In genomic region chr1:203486618-203487370, GRCh38 we compare ENCODE assay signal across 9 cellular contexts. TPM values are rescaled to one million over a fixed set of nuclear protein-coding genes. Genes with fewer than 3 reads are reported as not detected.
DNase-seq lines count a peak whose midpoint lies in the region; ATAC-seq, FAIRE-seq and TF ChIP-seq lines count a peak whose summit lies in the region.
"Had no signal": no experiment of that assay in that cellular context is flagged by ENCODE, and none has a peak within 500 bp of the region (broad histone marks: within the 10 kb centered on the region; RNA-seq: fewer than 3 reads in every experiment).

No MANE protein-coding gene starts in this region.

- H3K4me2 ChIP-seq in DOHH2 (ENCODE audit: low read length), result peak overlapping the region; percentile 88

- H3K36me3 ChIP-seq in DOHH2 (ENCODE audit: control insufficient read depth, low read length) (no peaks in the 10 kb centered on the region), gastroesophageal sphincter (peaks cover 0 to 53% of the 10 kb centered on the region in 2 donors), rectal smooth muscle tissue (ENCODE audit: control insufficient read depth, insufficient read depth, low read length) (peaks cover 3% of the 10 kb centered on the region)

- no peaks in the 10 kb centered on the region for H3K79me2 ChIP-seq in DOHH2 (ENCODE audit: control insufficient read depth, low read length)

- no peak for FAIRE-seq in GM12891 (lab: Jason Lieb, UNC)

- H3K36me3 Mint-ChIP-seq in T-helper 2 cell treated with Interferon-gamma antibody and Interleukin-4, amounts not matched to agents 5 μg/mL and 100 μg/mL, for 36 hours (ENCODE audit: low read depth), result no peaks in the 10 kb centered on the region

- no peaks in the 10 kb centered on the region for H3K9me2 ChIP-seq in DOHH2 (replicated peaks; ENCODE audit: control insufficient read depth, low read length)

- ATAC-seq in gastroesophageal sphincter (no peak), HG02642 (IDR thresholded peaks at IDR 0.05; ENCODE audit: poor library complexity, unreplicated experiment) (no peak)

- H3K4me3 ChIP-seq in DOHH2 (ENCODE audit: low read length) (peak overlapping the region; percentile 88), gastroesophageal sphincter (peak overlapping the region in 1 of 2 donors; percentile 39), rectal smooth muscle tissue (ENCODE audit: low read length) (peak overlapping the region; percentile 60)

- H3K9me3 Mint-ChIP-seq in T-helper 2 cell treated with Interferon-gamma antibody and Interleukin-4, amounts not matched to agents 5 μg/mL and 100 μg/mL, for 36 hours, result no peaks in the 10 kb centered on the region

- peaks cover 8% of the 10 kb centered on the region for H3K27me3 Mint-ChIP-seq in T-helper 2 cell treated with Interferon-gamma antibody and Interleukin-4, amounts not matched to agents 5 μg/mL and 100 μg/mL, for 36 hours (ENCODE audit: low read depth)

- H3K4me1 Mint-ChIP-seq in T-helper 2 cell treated with Interferon-gamma antibody and Interleukin-4, amounts not matched to agents 5 μg/mL and 100 μg/mL, for 36 hours (ENCODE audit: low read depth), result peaks cover 2% of the 10 kb centered on the region

- peaks cover 8% of the 10 kb centered on the region for H3K27me3 ChIP-seq in DOHH2 (ENCODE audit: control insufficient read depth, low read length)
- no peaks in the 10 kb centered on the region for H3K27me3 ChIP-seq in gastroesophageal sphincter
- no peaks in the 10 kb centered on the region for H3K27me3 ChIP-seq in rectal smooth muscle tissue (ENCODE audit: control insufficient read depth, insufficient read depth, low read length)

- no peak overlapping the region for H3K27ac ChIP-seq in DOHH2 (ENCODE audit: low read depth, low read length)
- peak overlapping the region; percentile 52 to 90 (median 83) for H3K27ac ChIP-seq in gastroesophageal sphincter
- H3K27ac ChIP-seq in rectal smooth muscle tissue (ENCODE audit: low read depth, low read length), result peak overlapping the region; percentile 90

- no peak for TF ChIP-seq EP300 in gastroesophageal sphincter (IDR thresholded peaks at IDR 0.05)

- peaks cover 12% of the 10 kb centered on the region for H3K4me1 ChIP-seq in DOHH2 (ENCODE audit: control insufficient read depth, low read length)
- H3K4me1 ChIP-seq in gastroesophageal sphincter, result peaks cover 0 to 72% (median 43%) of the 10 kb centered on the region in 3 donors
- H3K4me1 ChIP-seq in rectal smooth muscle tissue (ENCODE audit: control insufficient read depth, insufficient read depth, low read length), result peaks cover 22% of the 10 kb centered on the region

- no peak overlapping the region for H3K9ac ChIP-seq in rectal smooth muscle tissue (ENCODE audit: low read length)

- peak overlapping the region; percentile 72 for H3K4me3 Mint-ChIP-seq in T-helper 2 cell treated with Interferon-gamma antibody and Interleukin-4, amounts not matched to agents 5 μg/mL and 100 μg/mL, for 36 hours

- H3K9me3 ChIP-seq in DOHH2 (ENCODE audit: control insufficient read depth, insufficient read depth, low read length), result no peaks in the 10 kb centered on the region
- no peaks in the 10 kb centered on the region for H3K9me3 ChIP-seq in gastroesophageal sphincter

- WGBS in gastroesophageal sphincter (ENCODE audit: low coverage in 1 of 2), 2 donors, result 69 to 78% methylated on average over 4 to 24 of the region's 28 CpGs

- no peaks in the 10 kb centered on the region for H4K20me1 ChIP-seq in DOHH2 (ENCODE audit: control insufficient read depth, insufficient read depth, low read depth, low read length)

- peak overlapping the region; percentile 8 for H3K27ac Mint-ChIP-seq in T-helper 2 cell treated with Interferon-gamma antibody and Interleukin-4, amounts not matched to agents 5 μg/mL and 100 μg/mL, for 36 hours

- H3F3A ChIP-seq in DOHH2 (ENCODE audit: control insufficient read depth, insufficient read depth), result no peaks in the 10 kb centered on the region

- TF ChIP-seq CTCF in DOHH2 (IDR thresholded peaks at IDR 0.05; ENCODE audit: low read depth, low read length, poor library complexity, severe bottlenecking) (no peak), gastroesophageal sphincter (IDR thresholded peaks at IDR 0.05) (no peak)

- TF ChIP-seq POLR2A in gastroesophageal sphincter (IDR thresholded peaks at IDR 0.05) (no peak), GM12891 (IDR thresholded peaks at IDR 0.05; ENCODE audit: low read depth, low read length) (no peak)

- no peak for DNase-seq in T-helper 2 cell treated with Interferon-gamma antibody and Interleukin-4, amounts not matched to agents 5 μg/mL and 100 μg/mL, for 36 hours (ENCODE audit: low spot score)
- DNase-seq in retina (no peak), GM12891 (ENCODE audit: insufficient read length, low spot score) (no peak), amniotic stem cell (lab: John Stamatoyannopoulos, UW) (no peak)

TF ChIP-seq in GM12891, 5 proteins besides CTCF, POLR2A, EP300 and RAD21:
- no peak for TF ChIP-seq POLR2AphosphoS5 (IDR thresholded peaks at IDR 0.05; ENCODE audit: low read depth, low read length)
- TF ChIP-seq SPI1 (IDR thresholded peaks at IDR 0.05; ENCODE audit: low read depth, low read length), result no peak
- TF ChIP-seq POU2F2 (IDR thresholded peaks at IDR 0.05; ENCODE audit: low read depth, low read length), result no peak

RNA-seq across cellular contexts. Expression of gene OPTC, which starts 7.2 kb away (rescaled TPM):
- not detected for total RNA-seq in gastroesophageal sphincter
- polyA plus RNA-seq in GM12891 (2012; ENCODE audit: low read depth, missing spikeins), result not detected
- total RNA-seq: pulmonary artery endothelial cell had no signal

RNA-seq across cellular contexts. Expression of gene PRELP, which starts 11.2 kb away (rescaled TPM):
- total RNA-seq in gastroesophageal sphincter, result 100 to 1,000 TPM in 1 of 4 donors, 10 to 100 TPM in 3; 63.9 to 149 (median 66.1) TPM
- not detected for polyA plus RNA-seq in GM12891 (2012; ENCODE audit: low read depth, missing spikeins)
- total RNA-seq: pulmonary artery endothelial cell had no signal
